ENCODE assay signal across 7 cellular contexts in the genomic region with DNA sequence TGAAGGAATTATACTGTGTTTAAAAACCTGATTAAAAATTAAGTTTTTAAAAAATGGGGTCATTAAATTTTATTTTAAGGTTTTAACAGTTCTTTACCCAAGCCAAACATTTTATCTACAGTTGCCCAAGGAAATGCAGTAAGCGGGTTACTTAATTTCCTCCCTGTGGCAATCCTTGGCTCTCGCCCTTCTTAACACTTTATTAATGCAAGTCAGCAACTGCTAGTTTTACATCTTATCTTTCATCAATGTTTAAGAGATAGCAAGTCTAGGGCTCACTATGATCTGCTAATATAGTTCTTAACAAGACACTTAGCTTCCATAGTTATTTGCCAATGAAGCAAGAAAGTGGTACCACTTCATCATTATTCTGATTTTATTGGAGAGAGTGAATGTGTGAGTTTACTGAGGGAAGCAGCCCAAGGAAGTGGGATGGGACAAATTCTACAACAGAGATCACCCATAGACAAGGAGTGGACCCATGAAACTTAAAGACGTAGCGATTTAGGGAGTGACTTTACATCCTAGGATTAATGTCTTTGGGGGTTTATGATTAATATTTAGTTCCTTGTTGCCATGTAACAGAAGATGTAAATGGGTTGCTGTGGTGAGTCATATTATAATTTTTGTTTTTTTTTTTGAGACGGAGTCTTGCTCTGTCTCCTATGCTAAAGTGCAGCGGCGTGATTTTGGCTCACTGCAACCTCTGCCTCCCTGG.
DNase-seq lines count a peak whose midpoint lies in the region; ATAC-seq and TF ChIP-seq lines count a peak whose summit lies in the region.
"Not testable (repeated sequence)": the region's sequence is repeated elsewhere in the genome, so short reads cannot be mapped to it uniquely, and the experiment has no call there.

No MANE protein-coding gene starts in this region.

- not testable (repeated sequence) for DNase-seq in CD14-positive monocyte (ENCODE audit: low spot score); central memory CD8-positive, alpha-beta T cell (ENCODE audit: low spot score in 2 of 2); foreskin keratinocyte; left lung; naive thymus-derived CD4-positive, alpha-beta T cell; upper lobe of right lung

- intact Hi-C loops in CD14-positive monocyte (cut with micrococcal nuclease); left lung (cut with DNase I); naive thymus-derived CD4-positive, alpha-beta T cell (cut with micrococcal nuclease); upper lobe of right lung (cut with DNase I): not testable (repeated sequence)

- not testable (repeated sequence) for H3K27me3 Mint-ChIP-seq in CD14-positive monocyte (ENCODE audit: low read depth in 3 of 3); central memory CD8-positive, alpha-beta T cell; naive thymus-derived CD4-positive, alpha-beta T cell

- H3K36me3 Mint-ChIP-seq in CD14-positive monocyte; central memory CD8-positive, alpha-beta T cell (ENCODE audit: insufficient read depth); naive thymus-derived CD4-positive, alpha-beta T cell: not testable (repeated sequence)

- not testable (repeated sequence) for H3K27ac ChIP-seq in foreskin keratinocyte; naive thymus-derived CD4-positive, alpha-beta T cell (ENCODE audit: low read depth, low read length); upper lobe of right lung
- H3K27ac ChIP-seq in left lung (peak overlapping the region in 1 of 2 donors; percentile 60), neutrophil (peak overlapping the region; percentile 69)

- CTCF ChIA-PET in naive thymus-derived CD4-positive, alpha-beta T cell (lab: Charles Lee), result not testable (repeated sequence)

- not testable (repeated sequence) for H3K27me3 ChIP-seq in foreskin keratinocyte; left lung; naive thymus-derived CD4-positive, alpha-beta T cell (ENCODE audit: control insufficient read depth in 2 of 2, insufficient read depth in 2 of 2, low read length in 2 of 2); neutrophil; upper lobe of right lung

- H3K4me3 ChIP-seq in left lung; naive thymus-derived CD4-positive, alpha-beta T cell (ENCODE audit: low read length); neutrophil (ENCODE audit: low read depth in 1 of 2, low read length in 1 of 2); upper lobe of right lung: not testable (repeated sequence)

- peak overlapping the region in 4 of 7 donors; percentile 92 to 96 (median 94) for H3K27ac Mint-ChIP-seq in CD14-positive monocyte
- not testable (repeated sequence) for H3K27ac Mint-ChIP-seq in central memory CD8-positive, alpha-beta T cell (ENCODE audit: low read depth); naive thymus-derived CD4-positive, alpha-beta T cell

- H3K9me3 Mint-ChIP-seq in CD14-positive monocyte; central memory CD8-positive, alpha-beta T cell; naive thymus-derived CD4-positive, alpha-beta T cell: not testable (repeated sequence)

- TF ChIP-seq CTCF in CD14-positive monocyte (IDR thresholded peaks at IDR 0.05); foreskin keratinocyte (conservative IDR thresholded peaks at IDR 0.05); left lung (IDR thresholded peaks at IDR 0.05); neutrophil (IDR thresholded peaks at IDR 0.05); upper lobe of right lung (IDR thresholded peaks at IDR 0.05): not testable (repeated sequence)

- not testable (repeated sequence) for H3K4me3 Mint-ChIP-seq in CD14-positive monocyte; central memory CD8-positive, alpha-beta T cell; naive thymus-derived CD4-positive, alpha-beta T cell

- H3K36me3 ChIP-seq in left lung; naive thymus-derived CD4-positive, alpha-beta T cell (ENCODE audit: control insufficient read depth in 2 of 3, insufficient read depth in 3 of 3, low read length in 3 of 3); neutrophil; upper lobe of right lung: not testable (repeated sequence)

- peak; percentile 52 for ATAC-seq in central memory CD8-positive, alpha-beta T cell (replicated peaks; ENCODE audit: extremely low read depth, poor library complexity, severe bottlenecking)
- peak; percentile 84 for ATAC-seq in foreskin keratinocyte
- peak; percentile 14 for ATAC-seq in left lung
- peak; percentile 65 for ATAC-seq in naive thymus-derived CD4-positive, alpha-beta T cell
- ATAC-seq in upper lobe of right lung, result peak; percentile 17

- H3K4me1 Mint-ChIP-seq in CD14-positive monocyte; central memory CD8-positive, alpha-beta T cell; naive thymus-derived CD4-positive, alpha-beta T cell: not testable (repeated sequence)

- H3K9me3 ChIP-seq in left lung; naive thymus-derived CD4-positive, alpha-beta T cell (ENCODE audit: control insufficient read depth in 2 of 3, low read length in 3 of 3); neutrophil; upper lobe of right lung: not testable (repeated sequence)

- H3K4me1 ChIP-seq in foreskin keratinocyte; left lung; naive thymus-derived CD4-positive, alpha-beta T cell (ENCODE audit: control insufficient read depth in 2 of 2, insufficient read depth in 2 of 2, low read length in 2 of 2); upper lobe of right lung: not testable (repeated sequence)
- peaks cover 10 to 15% of the 10 kb centered on the region in 2 experiments for H3K4me1 ChIP-seq in neutrophil (ENCODE audit: control insufficient read depth in 1 of 2, insufficient read depth in 1 of 2, low read depth in 1 of 2, low read length in 1 of 2)

- POLR2A ChIA-PET in naive thymus-derived CD4-positive, alpha-beta T cell (lab: Charles Lee), result not testable (repeated sequence)

Comparison
In these comparisons a context has a peak if more than half of its experiments do, and no peak if none do; other contexts are left out.
1. ATAC-seq: peak in every context shown above with its lines; median percentile 84 in foreskin keratinocyte; 65 in naive thymus-derived CD4-positive, alpha-beta T cell; 52 in central memory CD8-positive, alpha-beta T cell; 17 in upper lobe of right lung; 14 in left lung.